ENCODE assay signal across 8 cellular contexts in the genomic region with DNA sequence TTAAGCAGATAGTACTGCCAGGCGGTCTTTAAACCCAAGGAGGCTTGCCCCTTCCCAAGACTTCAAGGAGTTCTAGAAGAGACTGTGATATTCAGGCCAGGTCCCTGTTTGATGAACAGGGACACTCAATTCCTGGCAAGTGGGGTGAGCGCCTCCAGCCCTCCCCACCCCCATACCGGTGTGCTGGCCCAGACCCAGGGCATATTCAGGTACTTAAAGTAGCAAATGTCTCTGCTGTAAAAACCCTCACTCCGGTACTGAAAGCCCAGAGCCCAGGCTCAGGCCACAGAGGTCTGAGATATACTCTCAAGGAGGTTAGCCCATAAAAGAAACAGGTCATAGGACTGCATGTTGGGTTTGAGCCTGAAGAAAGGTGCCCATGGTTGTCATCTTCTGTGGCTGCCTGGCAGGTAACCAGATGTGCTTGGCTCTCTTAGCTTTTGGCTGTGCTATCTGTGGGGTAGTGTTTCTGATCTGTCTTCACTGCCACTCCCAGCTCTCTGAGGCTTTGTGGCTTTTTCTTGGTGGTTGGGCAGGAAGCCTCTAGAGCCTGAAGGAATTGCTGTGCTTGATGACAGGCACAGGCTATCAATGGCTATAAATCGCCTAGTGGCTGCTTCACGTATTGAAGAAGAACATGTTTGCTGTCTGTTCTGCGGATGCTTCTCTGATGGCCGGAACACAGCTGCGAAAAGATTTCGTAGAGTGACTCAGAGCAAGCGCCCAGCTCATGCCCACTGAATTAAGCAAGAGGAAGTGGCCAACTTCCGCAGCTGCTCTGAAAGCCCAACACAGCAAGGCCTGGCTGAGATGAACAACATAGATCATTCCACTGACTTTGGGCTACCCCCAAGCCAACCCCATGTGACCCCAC.
DNase-seq lines count a peak whose midpoint lies in the region; ATAC-seq lines count a peak whose summit lies in the region.

No MANE protein-coding gene starts in this region.

- ATAC-seq in HG03558 (IDR thresholded peaks at IDR 0.05; ENCODE audit: extremely low read depth, unreplicated experiment) = peak; percentile 67
- peak; percentile 87 to 89 for ATAC-seq in naive B cell (ENCODE audit: low read depth in 2 of 2)

- DNase-seq in activated gamma-delta T cell treated with Interleukin-2 at 50 U/mL for 16 hours (peak; percentile 74), activated gamma-delta T cell (lab: John Stamatoyannopoulos, UW) (no peak), dermis blood vessel endothelial cell (peak; percentile 90), naive B cell (peak; percentile 62), RKO (ENCODE audit: low spot score) (no peak)
- DNase-seq in activated CD4-positive, CD25-positive, alpha-beta regulatory T cell treated with anti-CD3 and anti-CD28 coated beads, Interleukin-2, amount 50 U/mL, for 72 hours = peak; percentile 66

- peaks cover 25 to 31% (median 28%) of the 10 kb centered on the region in 3 donors for H3K4me1 Mint-ChIP-seq in naive B cell
- H3K4me1 Mint-ChIP-seq in stimulated activated naive CD8-positive, alpha-beta T cell treated with anti-CD3 and anti-CD28 coated beads, Interleukin-15, Interleukin-2, amounts not matched to agents 100 ng/mL and 50 ng/mL, for 24 hours (ENCODE audit: low read depth) = peaks cover 79% of the 10 kb centered on the region

- no peaks in the 10 kb centered on the region for H3K27me3 Mint-ChIP-seq in naive B cell
- no peaks in the 10 kb centered on the region for H3K27me3 Mint-ChIP-seq in stimulated activated naive CD8-positive, alpha-beta T cell treated with anti-CD3 and anti-CD28 coated beads, Interleukin-15, Interleukin-2, amounts not matched to agents 100 ng/mL and 50 ng/mL, for 24 hours

- H3K36me3 Mint-ChIP-seq in naive B cell = peaks cover 11 to 22% of the 10 kb centered on the region in 2 donors
- H3K36me3 Mint-ChIP-seq in stimulated activated naive CD8-positive, alpha-beta T cell treated with anti-CD3 and anti-CD28 coated beads, Interleukin-15, Interleukin-2, amounts not matched to agents 100 ng/mL and 50 ng/mL, for 24 hours (ENCODE audit: low read depth) = peaks cover 30% of the 10 kb centered on the region

- peaks cover 0 to 25% (median 20%) of the 10 kb centered on the region in 7 donors for H3K9me3 Mint-ChIP-seq in naive B cell
- H3K9me3 Mint-ChIP-seq in stimulated activated naive CD8-positive, alpha-beta T cell treated with anti-CD3 and anti-CD28 coated beads, Interleukin-15, Interleukin-2, amounts not matched to agents 100 ng/mL and 50 ng/mL, for 24 hours = peaks cover 21% of the 10 kb centered on the region

- H3K27ac Mint-ChIP-seq in naive B cell = peak overlapping the region; percentile 61 to 91 (median 78)
- H3K27ac Mint-ChIP-seq in stimulated activated naive CD8-positive, alpha-beta T cell treated with anti-CD3 and anti-CD28 coated beads, Interleukin-15, Interleukin-2, amounts not matched to agents 100 ng/mL and 50 ng/mL, for 24 hours = peak overlapping the region; percentile 93

- H3K4me3 Mint-ChIP-seq in naive B cell = peak overlapping the region in 7 of 8 donors; percentile 59 to 84 (median 67)
- H3K4me3 Mint-ChIP-seq in stimulated activated naive CD8-positive, alpha-beta T cell treated with anti-CD3 and anti-CD28 coated beads, Interleukin-15, Interleukin-2, amounts not matched to agents 100 ng/mL and 50 ng/mL, for 24 hours = peak overlapping the region; percentile 58

Comparison
In these comparisons a context has a peak if more than half of its experiments do, and no peak if none do; other contexts are left out.
1. DNase-seq: peak in activated gamma-delta T cell treated with Interleukin-2 at 50 U/mL for 16 hours (single experiment), activated CD4-positive, CD25-positive, alpha-beta regulatory T cell treated with anti-CD3 and anti-CD28 coated beads, Interleukin-2, amount 50 U/mL, for 72 hours (single experiment), dermis blood vessel endothelial cell (single experiment) and naive B cell (single experiment); none in activated gamma-delta T cell (single experiment) and RKO (single experiment).